In the genomic region with DNA sequence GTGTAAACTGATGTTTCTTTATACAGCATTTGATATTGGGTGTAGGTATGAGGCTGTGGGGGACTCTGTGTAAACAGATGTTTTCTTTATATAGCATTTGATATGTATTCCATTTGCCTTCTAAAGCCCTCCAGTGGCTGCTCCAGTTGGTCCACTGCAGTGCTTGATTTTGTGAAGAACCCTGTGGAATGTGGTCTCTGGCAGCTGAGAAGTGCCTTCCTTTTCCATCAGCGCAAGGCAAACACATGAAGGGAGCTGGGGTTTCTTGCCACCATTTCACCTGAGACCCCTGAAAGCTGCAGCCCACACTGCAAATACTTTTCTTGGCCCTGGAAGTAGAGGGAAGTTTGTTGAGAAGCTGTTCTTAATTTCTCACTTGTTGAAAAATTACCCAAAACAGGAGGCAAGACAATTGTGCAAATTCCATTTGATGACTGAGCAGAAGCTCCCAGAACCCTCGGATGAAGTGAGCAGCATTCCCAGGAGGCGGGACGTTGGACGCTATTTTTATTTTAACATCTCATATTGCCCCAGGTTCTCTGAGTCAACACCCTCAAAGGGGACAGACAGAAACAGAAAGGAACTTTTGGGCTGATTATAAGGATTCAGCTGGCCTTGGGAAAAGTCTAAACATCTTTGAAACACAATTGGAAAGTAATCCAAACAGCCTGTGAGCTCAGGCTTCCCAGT, we compare ENCODE assay signal across 14 cellular contexts.
DNase-seq lines count a peak whose midpoint lies in the region; ATAC-seq and TF ChIP-seq lines count a peak whose summit lies in the region.
"Had no signal": no experiment of that assay in that cellular context is flagged by ENCODE, and none has a peak within 500 bp of the region (broad histone marks: within the 10 kb centered on the region; RNA-seq: fewer than 3 reads in every experiment).

No MANE protein-coding gene starts in this region.

- H3K4me1 Mint-ChIP-seq in activated CD8-positive, alpha-beta T cell treated with anti-CD3 and anti-CD28 coated beads for 36 hours (ENCODE audit: low read depth): peaks cover 3% of the 10 kb centered on the region
- H3K4me1 Mint-ChIP-seq: B cell had no signal

- no peak for ATAC-seq in activated CD8-positive, alpha-beta T cell treated with anti-CD3 and anti-CD28 coated beads for 36 hours
- ATAC-seq: activated T-cell treated with anti-CD3 and anti-CD28 coated beads, Interleukin-2, amount 50 U/mL, for 4 hours; WTC11 had no signal

- H3K9ac ChIP-seq in SK-N-SH (no peak overlapping the region), Karpas-422 (ENCODE audit: low read length) (no peak overlapping the region)

- no peaks in the 10 kb centered on the region for H3K27me3 Mint-ChIP-seq in activated CD8-positive, alpha-beta T cell treated with anti-CD3 and anti-CD28 coated beads for 36 hours

- H3K36me3 ChIP-seq in SK-N-SH (replicated peaks in 1 of 2; ENCODE audit: control insufficient read depth in 1 of 2, insufficient read depth in 2 of 2, low read length in 1 of 2): no peaks in the 10 kb centered on the region
- no peaks in the 10 kb centered on the region for H3K36me3 ChIP-seq in prostate gland
- H3K36me3 ChIP-seq in Karpas-422 (ENCODE audit: insufficient read depth, low read length): no peaks in the 10 kb centered on the region

- H3K4me2 ChIP-seq in SK-N-SH (peak overlapping the region; percentile 52; the same call in 1 of the 2 replicates), Karpas-422 (ENCODE audit: low read depth, low read length, poor library complexity, severe bottlenecking) (no peak overlapping the region)

- H3F3A ChIP-seq in SK-N-SH (replicated peaks; ENCODE audit: insufficient read depth): no peaks in the 10 kb centered on the region

- TF ChIP-seq CTCF in AG04450 (IDR thresholded peaks at IDR 0.05; ENCODE audit: low read depth, low read length) (no peak), SK-N-SH (IDR thresholded peaks at IDR 0.05) (0 out of 2 replicates have a peak, but pooled peaks have one; percentile 9), prostate gland (IDR thresholded peaks at IDR 0.05) (no peak)
- TF ChIP-seq CTCF in activated CD8-positive, alpha-beta T cell treated with anti-CD3 and anti-CD28 coated beads for 36 hours (IDR thresholded peaks at IDR 0.05): no peak

- H3K27ac ChIP-seq in AG04450 (ENCODE audit: low read depth, low read length) (peak overlapping the region; percentile 63), SK-N-SH (ENCODE audit: low read depth in 2 of 2, low read length in 1 of 2) (peak overlapping the region in 1 of 2 experiments; percentile 25; a peak in 1 of 4 replicates), prostate gland (peak overlapping the region; percentile 20 to 34), Karpas-422 (ENCODE audit: low read length) (no peak overlapping the region)
- H3K27ac ChIP-seq: coronary artery had no signal

- H3K9me3 Mint-ChIP-seq in activated CD8-positive, alpha-beta T cell treated with anti-CD3 and anti-CD28 coated beads for 36 hours: peaks cover 10% of the 10 kb centered on the region

- no peak for TF ChIP-seq POLR2A in prostate gland (IDR thresholded peaks at IDR 0.05)

- POLR2A ChIA-PET in AG04450 (lab: Yijun Ruan, JAX) (interaction anchor here (0.7 kb wide), 1 partner anchor 59 kb away, joined by 4 read pairs; no protein-coding TSS in a partner anchor), SK-N-SH (lab: Yijun Ruan, JAX) (no interaction called here)
- POLR2A ChIA-PET in activated CD8-positive, alpha-beta T cell treated with anti-CD3 and anti-CD28 coated beads for 36 hours (lab: Charles Lee): no interaction called here

- H4K20me1 ChIP-seq in SK-N-SH (ENCODE audit: insufficient read depth): no peaks in the 10 kb centered on the region
- H4K20me1 ChIP-seq in Karpas-422 (ENCODE audit: insufficient read depth, low read depth, low read length): no peaks in the 10 kb centered on the region

- H3K27ac Mint-ChIP-seq in activated CD8-positive, alpha-beta T cell treated with anti-CD3 and anti-CD28 coated beads for 36 hours: no peak overlapping the region
- H3K27ac Mint-ChIP-seq: B cell, WTC11 had no signal

- peaks cover 9 to 34% of the 10 kb centered on the region in 2 experiments for H3K4me1 ChIP-seq in SK-N-SH (ENCODE audit: control insufficient read depth in 1 of 2, insufficient read depth in 2 of 2, low read depth in 1 of 2, low read length in 1 of 2)
- H3K4me1 ChIP-seq in prostate gland (replicated peaks): no peaks in the 10 kb centered on the region
- H3K4me1 ChIP-seq in Karpas-422 (ENCODE audit: low read length): no peaks in the 10 kb centered on the region

- CTCF ChIA-PET in AG04450 (lab: Charles Lee): interaction anchor here (0.6 to 1.8 kb wide), 4 partner anchors 39 to 189 kb away, joined by 3 to 9 read pairs (median 4); no protein-coding TSS in a partner anchor
- CTCF ChIA-PET in SK-N-SH (lab: Yijun Ruan, JAX): interaction anchor here (0.9 to 1.3 kb wide), 5 partner anchors 9 to 242 kb away, joined by 3 to 5 read pairs (median 4); no protein-coding TSS in a partner anchor
- CTCF ChIA-PET in activated CD8-positive, alpha-beta T cell treated with anti-CD3 and anti-CD28 coated beads for 36 hours (lab: Charles Lee): interaction anchor here (1.7 kb wide), 1 partner anchor 99 kb away, joined by 10 read pairs; no protein-coding TSS in a partner anchor

- H3K4me3 ChIP-seq in AG04450 (ENCODE audit: low read depth, low read length): no peak overlapping the region
- no peak overlapping the region for H3K4me3 ChIP-seq in SK-N-SH (ENCODE audit: low read depth in 2 of 2, low read length in 1 of 2)
- H3K4me3 ChIP-seq in prostate gland: no peak overlapping the region
- H3K4me3 ChIP-seq in Karpas-422 (ENCODE audit: low read length): no peak overlapping the region
- H3K4me3 ChIP-seq: coronary artery had no signal

- H3K9me2 ChIP-seq in SK-N-SH (no peaks in the 10 kb centered on the region), Karpas-422 (replicated peaks; ENCODE audit: insufficient read depth, low read length) (no peaks in the 10 kb centered on the region)

- 44% methylated on average over 5 of the region's 5 CpGs for WGBS in SK-N-SH (ENCODE audit: low lambda C conversion rate)
- WGBS in prostate gland: 34% methylated on average over 5 of the region's 5 CpGs

- H3K79me2 ChIP-seq in SK-N-SH (ENCODE audit: insufficient read depth): no peaks in the 10 kb centered on the region
- no peaks in the 10 kb centered on the region for H3K79me2 ChIP-seq in Karpas-422 (ENCODE audit: low read length)

- peak; percentile 43 for DNase-seq in AG04450 (ENCODE audit: low read depth, low spot score)
- no peak for DNase-seq in SK-N-SH
- DNase-seq in fibroblast of peridontal ligament (ENCODE audit: extremely low read depth): peak; percentile 89
- DNase-seq in prostate gland (ENCODE audit: low spot score): no peak
- DNase-seq in anterior cingulate cortex (lab: John Stamatoyannopoulos, UW): no peak
- DNase-seq in D341Med (ENCODE audit: low spot score): no peak
- no peak for DNase-seq in Karpas-422
- no peak for DNase-seq in activated CD8-positive, alpha-beta T cell treated with anti-CD3 and anti-CD28 coated beads for 36 hours
- DNase-seq: activated T-cell treated with anti-CD3 and anti-CD28 coated beads, Interleukin-2, amount 50 U/mL, for 4 hours; head of caudate nucleus; NCI-H2227 treated with DMSO at 0.1 percent for 48 hours had no signal

- intact Hi-C loops in prostate gland (cut with DNase I): no loop called here
- intact Hi-C loops in activated CD8-positive, alpha-beta T cell treated with anti-CD3 and anti-CD28 coated beads for 36 hours (cut with micrococcal nuclease): no loop called here

- no peaks in the 10 kb centered on the region for H3K36me3 Mint-ChIP-seq in activated CD8-positive, alpha-beta T cell treated with anti-CD3 and anti-CD28 coated beads for 36 hours (ENCODE audit: low read depth)

- H2AFZ ChIP-seq in SK-N-SH (ENCODE audit: low read depth) (no peak overlapping the region), Karpas-422 (ENCODE audit: low read length) (no peak overlapping the region)

- H3K4me3 Mint-ChIP-seq in activated CD8-positive, alpha-beta T cell treated with anti-CD3 and anti-CD28 coated beads for 36 hours: no peak overlapping the region
- H3K4me3 Mint-ChIP-seq: activated T-cell treated with anti-CD3 and anti-CD28 coated beads, Interleukin-2, amount 50 U/mL, for 4 hours; B cell; WTC11 had no signal

- TF ChIP-seq RAD21 in SK-N-SH (IDR thresholded peaks at IDR 0.05; ENCODE audit: low read length): no peak

- H3K27me3 ChIP-seq in AG04450 (ENCODE audit: control insufficient read depth, insufficient read depth, low read length): no peaks in the 10 kb centered on the region
- no peaks in the 10 kb centered on the region for H3K27me3 ChIP-seq in SK-N-SH (ENCODE audit: insufficient read depth)
- H3K27me3 ChIP-seq in prostate gland (replicated peaks; ENCODE audit: insufficient read depth): no peaks in the 10 kb centered on the region
- H3K27me3 ChIP-seq in Karpas-422 (ENCODE audit: low read length): no peaks in the 10 kb centered on the region

- TF ChIP-seq EP300 in SK-N-SH (IDR thresholded peaks at IDR 0.05; ENCODE audit: borderline replicate concordance in 1 of 2, low read depth in 1 of 2, low read length in 1 of 2): no peak

- H3K9me3 ChIP-seq in AG04450 (ENCODE audit: control insufficient read depth, insufficient read depth, low read length) (peaks cover 16% of the 10 kb centered on the region), SK-N-SH (no peaks in the 10 kb centered on the region), prostate gland (no peaks in the 10 kb centered on the region), Karpas-422 (ENCODE audit: low read length) (peaks cover 8% of the 10 kb centered on the region; the same call in 1 of the 2 replicates)

TF ChIP-seq in SK-N-SH, 30 proteins besides CTCF, POLR2A, EP300 and RAD21:
- TF ChIP-seq MEF2A (IDR thresholded peaks at IDR 0.05; ENCODE audit: borderline replicate concordance, low read depth): no peak
- TF ChIP-seq CHD2 (IDR thresholded peaks at IDR 0.05; ENCODE audit: low read length, partially characterized antibody): no peak
- no peak for TF ChIP-seq GABPA (IDR thresholded peaks at IDR 0.05; ENCODE audit: low read depth)
- TF ChIP-seq, protein P1, sequence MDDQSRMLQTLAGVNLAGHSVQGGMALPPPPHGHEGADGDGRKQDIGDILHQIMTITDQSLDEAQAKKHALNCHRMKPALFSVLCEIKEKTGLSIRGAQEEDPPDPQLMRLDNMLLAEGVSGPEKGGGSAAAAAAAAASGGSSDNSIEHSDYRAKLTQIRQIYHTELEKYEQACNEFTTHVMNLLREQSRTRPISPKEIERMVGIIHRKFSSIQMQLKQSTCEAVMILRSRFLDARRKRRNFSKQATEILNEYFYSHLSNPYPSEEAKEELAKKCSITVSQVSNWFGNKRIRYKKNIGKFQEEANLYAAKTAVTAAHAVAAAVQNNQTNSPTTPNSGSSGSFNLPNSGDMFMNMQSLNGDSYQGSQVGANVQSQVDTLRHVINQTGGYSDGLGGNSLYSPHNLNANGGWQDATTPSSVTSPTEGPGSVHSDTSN (IDR thresholded peaks at IDR 0.05): no peak

Comparison
In these comparisons a context has a peak if more than half of its experiments do, and no peak if none do; other contexts are left out.
1. DNase-seq: peak in AG04450 (single experiment) and fibroblast of peridontal ligament (single experiment); none in SK-N-SH (single experiment), prostate gland (single experiment), anterior cingulate cortex (0 of 58), D341Med (single experiment), Karpas-422 (single experiment) and activated CD8-positive, alpha-beta T cell treated with anti-CD3 and anti-CD28 coated beads for 36 hours (single experiment).